ENCODE assay signal across 11 cellular contexts in genomic region chr19:2523630-2524311, GRCh38. TPM values are rescaled to one million over a fixed set of nuclear protein-coding genes. Genes with fewer than 3 reads are reported as not detected.
A peak's percentile ranks its signal among the peaks of the same experiment; 100 is the strongest.
DNase-seq lines count a peak whose midpoint lies in the region; ATAC-seq and TF ChIP-seq lines count a peak whose summit lies in the region.
"Had no signal": no experiment of that assay in that cellular context is flagged by ENCODE, and none has a peak within 500 bp of the region (broad histone marks: within the 10 kb centered on the region; RNA-seq: fewer than 3 reads in every experiment).

No MANE protein-coding gene starts in this region.

- H3K79me2 ChIP-seq in hepatocyte = no peaks in the 10 kb centered on the region

- DNase-seq in H4 (ENCODE audit: low spot score) (peak; percentile 60), amniotic stem cell (lab: John Stamatoyannopoulos, UW) (peak; percentile 53), hepatocyte (ENCODE audit: low spot score) (no peak), suprapubic skin (ENCODE audit: low spot score in 2 of 2) (no peak), activated gamma-delta T cell treated with Interleukin-2 at 50 U/mL for 16 hours (no peak), RPMI8226 (no peak)
- no peak for DNase-seq in stimulated activated naive B cell treated with anti-CD40 and anti-IgM and Interleukin-4, amounts not matched to agents 10 μg/mL and 1 μg/mL and 100 μg/mL, for 72 hours
- no peak for DNase-seq in activated naive CD4-positive, alpha-beta T cell treated with anti-CD3 and anti-CD28 coated beads for 36 hours
- DNase-seq: activated CD8-positive, alpha-beta T cell treated with anti-CD3 and anti-CD28 coated beads for 36 hours; NCI-H1092 treated with DMSO at 0.1 percent for 48 hours had no signal

- no peak for TF ChIP-seq POLR2A in suprapubic skin (IDR thresholded peaks at IDR 0.05)

- intact Hi-C loops in activated naive CD4-positive, alpha-beta T cell treated with anti-CD3 and anti-CD28 coated beads for 36 hours (cut with micrococcal nuclease) = no loop called here

- H3K4me3 Mint-ChIP-seq in stimulated activated naive B cell treated with anti-CD40 and anti-IgM and Interleukin-4, amounts not matched to agents 10 μg/mL and 1 μg/mL and 100 μg/mL, for 72 hours = no peak overlapping the region
- no peak overlapping the region for H3K4me3 Mint-ChIP-seq in activated naive CD4-positive, alpha-beta T cell treated with anti-CD3 and anti-CD28 coated beads for 36 hours
- H3K4me3 Mint-ChIP-seq: activated CD8-positive, alpha-beta T cell treated with anti-CD3 and anti-CD28 coated beads for 36 hours; stimulated activated naive CD8-positive, alpha-beta T cell treated with anti-CD3 and anti-CD28 coated beads, Interleukin-15, Interleukin-2, amounts not matched to agents 100 ng/mL and 50 ng/mL, for 24 hours had no signal

- no peaks in the 10 kb centered on the region for H3K9me2 ChIP-seq in hepatocyte (replicated peaks; ENCODE audit: insufficient read depth)

- H3K4me2 ChIP-seq in hepatocyte = no peak overlapping the region

- no peaks in the 10 kb centered on the region for H3K27me3 Mint-ChIP-seq in stimulated activated naive B cell treated with anti-CD40 and anti-IgM and Interleukin-4, amounts not matched to agents 10 μg/mL and 1 μg/mL and 100 μg/mL, for 72 hours
- no peaks in the 10 kb centered on the region for H3K27me3 Mint-ChIP-seq in activated naive CD4-positive, alpha-beta T cell treated with anti-CD3 and anti-CD28 coated beads for 36 hours (ENCODE audit: low read depth)
- H3K27me3 Mint-ChIP-seq: activated CD8-positive, alpha-beta T cell treated with anti-CD3 and anti-CD28 coated beads for 36 hours; stimulated activated naive CD8-positive, alpha-beta T cell treated with anti-CD3 and anti-CD28 coated beads, Interleukin-15, Interleukin-2, amounts not matched to agents 100 ng/mL and 50 ng/mL, for 24 hours had no signal

- H3K9me3 Mint-ChIP-seq in stimulated activated naive B cell treated with anti-CD40 and anti-IgM and Interleukin-4, amounts not matched to agents 10 μg/mL and 1 μg/mL and 100 μg/mL, for 72 hours = no peaks in the 10 kb centered on the region
- no peaks in the 10 kb centered on the region for H3K9me3 Mint-ChIP-seq in activated naive CD4-positive, alpha-beta T cell treated with anti-CD3 and anti-CD28 coated beads for 36 hours
- H3K9me3 Mint-ChIP-seq: activated CD8-positive, alpha-beta T cell treated with anti-CD3 and anti-CD28 coated beads for 36 hours; stimulated activated naive CD8-positive, alpha-beta T cell treated with anti-CD3 and anti-CD28 coated beads, Interleukin-15, Interleukin-2, amounts not matched to agents 100 ng/mL and 50 ng/mL, for 24 hours had no signal

- H3K27me3 ChIP-seq in hepatocyte = no peaks in the 10 kb centered on the region
- no peaks in the 10 kb centered on the region for H3K27me3 ChIP-seq in suprapubic skin

- 56% methylated on average over 20 of the region's 20 CpGs for WGBS in hepatocyte (ENCODE audit: low lambda C conversion rate, missing lambda C conversion rate)
- WGBS in suprapubic skin = 73% methylated on average over 15 of the region's 20 CpGs

- H3K9me3 ChIP-seq in hepatocyte (ENCODE audit: low read depth) = no peaks in the 10 kb centered on the region
- no peaks in the 10 kb centered on the region for H3K9me3 ChIP-seq in suprapubic skin

- no peaks in the 10 kb centered on the region for H4K20me1 ChIP-seq in hepatocyte (ENCODE audit: insufficient read depth, poor library complexity, severe bottlenecking)

- peak overlapping the region; percentile 68 for H3K27ac ChIP-seq in hepatocyte
- peak overlapping the region; percentile 56 for H3K27ac ChIP-seq in suprapubic skin

- H3K4me3 ChIP-seq in hepatocyte (no peak overlapping the region), suprapubic skin (no peak overlapping the region)

- H3K4me1 ChIP-seq in hepatocyte (ENCODE audit: insufficient read depth) = peaks cover 7% of the 10 kb centered on the region
- H3K4me1 ChIP-seq in suprapubic skin = peaks cover 25% of the 10 kb centered on the region

- CTCF ChIA-PET in activated naive CD4-positive, alpha-beta T cell treated with anti-CD3 and anti-CD28 coated beads for 36 hours (lab: Charles Lee) = no interaction called here

- H3K27ac Mint-ChIP-seq in stimulated activated naive B cell treated with anti-CD40 and anti-IgM and Interleukin-4, amounts not matched to agents 10 μg/mL and 1 μg/mL and 100 μg/mL, for 72 hours = no peak overlapping the region
- no peak overlapping the region for H3K27ac Mint-ChIP-seq in activated naive CD4-positive, alpha-beta T cell treated with anti-CD3 and anti-CD28 coated beads for 36 hours
- H3K27ac Mint-ChIP-seq: activated CD8-positive, alpha-beta T cell treated with anti-CD3 and anti-CD28 coated beads for 36 hours; stimulated activated naive CD8-positive, alpha-beta T cell treated with anti-CD3 and anti-CD28 coated beads, Interleukin-15, Interleukin-2, amounts not matched to agents 100 ng/mL and 50 ng/mL, for 24 hours had no signal

- ATAC-seq in stimulated activated naive B cell treated with anti-CD40 and anti-IgM and Interleukin-4, amounts not matched to agents 10 μg/mL and 1 μg/mL and 100 μg/mL, for 72 hours (replicated peaks) = no peak
- ATAC-seq: activated CD8-positive, alpha-beta T cell treated with anti-CD3 and anti-CD28 coated beads for 36 hours had no signal

- TF ChIP-seq CTCF in hepatocyte (IDR thresholded peaks at IDR 0.05; ENCODE audit: poor library complexity) = peak; percentile 6
- peak in 1 of 2 donors; percentile 12 for TF ChIP-seq CTCF in suprapubic skin (IDR thresholded peaks at IDR 0.05)

- H3K36me3 ChIP-seq in hepatocyte (replicated peaks; ENCODE audit: insufficient read depth, low read depth) = no peaks in the 10 kb centered on the region
- H3K36me3 ChIP-seq in suprapubic skin = no peaks in the 10 kb centered on the region

- H2AFZ ChIP-seq in hepatocyte = no peak overlapping the region

- peaks cover 3 to 9% of the 10 kb centered on the region in 2 donors for H3K36me3 Mint-ChIP-seq in stimulated activated naive B cell treated with anti-CD40 and anti-IgM and Interleukin-4, amounts not matched to agents 10 μg/mL and 1 μg/mL and 100 μg/mL, for 72 hours
- H3K36me3 Mint-ChIP-seq in activated naive CD4-positive, alpha-beta T cell treated with anti-CD3 and anti-CD28 coated beads for 36 hours (ENCODE audit: low read depth) = no peaks in the 10 kb centered on the region

- H3K4me1 Mint-ChIP-seq in stimulated activated naive B cell treated with anti-CD40 and anti-IgM and Interleukin-4, amounts not matched to agents 10 μg/mL and 1 μg/mL and 100 μg/mL, for 72 hours = peaks cover 8 to 9% of the 10 kb centered on the region in 2 donors
- H3K4me1 Mint-ChIP-seq in activated naive CD4-positive, alpha-beta T cell treated with anti-CD3 and anti-CD28 coated beads for 36 hours (ENCODE audit: low read depth) = no peaks in the 10 kb centered on the region

- no peak for TF ChIP-seq EP300 in suprapubic skin (IDR thresholded peaks at IDR 0.05)

RNA-seq across cellular contexts. Expression of gene GADD45B, which starts 47.8 kb away (rescaled TPM):
- 14.3 and 82.3 TPM in 2 replicates for total RNA-seq in H4 (2014; rRNA removed; shearing (Covaris generic))
- 126 and 129 TPM in 2 replicates for total RNA-seq in hepatocyte
- 229 and 299 TPM in 2 replicates for polyA plus RNA-seq in hepatocyte
- total RNA-seq in suprapubic skin = 100 to 1,000 TPM in 1 of 4 donors, 10 to 100 TPM in 3; 52.5 to 134 (median 68.7) TPM
- total RNA-seq in activated naive CD4-positive, alpha-beta T cell treated with anti-CD3 and anti-CD28 coated beads for 36 hours = 100 to 1,000 TPM; 107 to 112 TPM

Comparison
In these comparisons a context has a peak if more than half of its experiments do, and no peak if none do; other contexts are left out.
1. DNase-seq: peak in H4 (single experiment) and amniotic stem cell (single experiment); none in hepatocyte (single experiment), suprapubic skin (0 of 2), stimulated activated naive B cell treated with anti-CD40 and anti-IgM and Interleukin-4, amounts not matched to agents 10 μg/mL and 1 μg/mL and 100 μg/mL, for 72 hours (single experiment), activated naive CD4-positive, alpha-beta T cell treated with anti-CD3 and anti-CD28 coated beads for 36 hours (single experiment), activated gamma-delta T cell treated with Interleukin-2 at 50 U/mL for 16 hours (single experiment) and RPMI8226 (single experiment).